Comparison of ENCODE assay signal across 32 cellular contexts in the genomic region with DNA sequence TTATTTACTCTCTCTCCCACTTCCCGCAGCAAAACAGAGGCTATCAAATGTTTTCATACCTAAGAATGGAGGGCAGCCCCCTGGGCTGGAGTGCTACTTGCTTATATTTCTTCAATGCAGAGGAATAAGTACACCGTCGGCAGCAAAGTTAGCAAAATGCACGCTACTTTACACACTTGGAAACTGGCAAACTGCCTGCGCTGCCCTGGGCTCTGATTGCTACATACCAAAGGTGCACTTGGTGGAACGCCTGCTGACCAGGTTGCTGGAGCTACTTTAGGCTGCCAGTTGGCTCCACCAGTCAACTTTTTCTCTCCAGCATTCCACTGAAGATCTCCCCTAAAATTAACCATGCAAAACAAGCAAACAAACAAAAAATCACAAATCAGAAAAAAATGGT.
"Had no signal": no experiment of that assay in that cellular context is flagged by ENCODE, and none has a peak within 500 bp of the region (broad histone marks: within the 10 kb centered on the region; RNA-seq: fewer than 3 reads in every experiment).

No MANE protein-coding gene starts in this region.

- H3K4me2 ChIP-seq: KMS-11, SK-N-SH had no signal

- H3K36me3 Mint-ChIP-seq: activated naive CD8-positive, alpha-beta T cell treated with anti-CD3 and anti-CD28 coated beads, Interleukin-2, amount 10 ng/mL, durations not matched to agents 7 days and 5 days had no signal

- H3K9ac ChIP-seq: KMS-11, SK-N-SH had no signal

- H3K27me3 ChIP-seq: adrenal gland, MG63, Peyer's patch, SJCRH30 had no signal

- H3K4me1 Mint-ChIP-seq: activated CD4-positive, alpha-beta T cell treated with anti-CD3 and anti-CD28 coated beads for 36 hours had no signal

- ATAC-seq: activated CD4-positive, alpha-beta T cell treated with anti-CD3 and anti-CD28 coated beads for 36 hours; activated CD8-positive, alpha-beta T cell treated with anti-CD3 and anti-CD28 coated beads for 36 hours; activated T-cell treated with anti-CD3 and anti-CD28 coated beads, Interleukin-2, amount 50 U/mL, for 72 hours had no signal

- H3K4me1 ChIP-seq: adrenal gland, Peyer's patch, SJCRH30 had no signal

- H3K9me3 Mint-ChIP-seq: activated CD8-positive, alpha-beta T cell treated with anti-CD3 and anti-CD28 coated beads for 36 hours; activated T-helper 2 cell treated with anti-CD3 and anti-CD28 coated beads, Interferon-gamma antibody, Interleukin-2, Interleukin-4, amounts not matched to agents 10 μg/mL and 5 μg/mL and 100 μg/mL, durations not matched to agents 14 hours and 24 hours and 36 hours had no signal

- H3K27ac Mint-ChIP-seq: activated CD4-positive, alpha-beta T cell treated with anti-CD3 and anti-CD28 coated beads for 36 hours; activated CD8-positive, alpha-beta T cell treated with anti-CD3 and anti-CD28 coated beads for 36 hours; activated naive CD8-positive, alpha-beta T cell treated with anti-CD3 and anti-CD28 coated beads, Interleukin-2, amount 10 ng/mL, durations not matched to agents 7 days and 5 days; activated T-cell treated with anti-CD3 and anti-CD28 coated beads, Interleukin-2, amount 50 U/mL, for 72 hours; activated T-helper 2 cell treated with anti-CD3 and anti-CD28 coated beads, Interferon-gamma antibody, Interleukin-2, Interleukin-4, amounts not matched to agents 10 μg/mL and 5 μg/mL and 100 μg/mL, durations not matched to agents 14 hours and 24 hours and 36 hours had no signal

- H3K4me3 ChIP-seq: adrenal gland, MG63, Peyer's patch, SJCRH30 had no signal

- H3K27me3 Mint-ChIP-seq: activated CD4-positive, alpha-beta T cell treated with anti-CD3 and anti-CD28 coated beads for 36 hours; activated naive CD8-positive, alpha-beta T cell treated with anti-CD3 and anti-CD28 coated beads, Interleukin-2, amount 10 ng/mL, durations not matched to agents 7 days and 5 days had no signal

- H3K36me3 ChIP-seq: adrenal gland, MG63, Peyer's patch, SJCRH30 had no signal

- H3K9me3 ChIP-seq: adrenal gland, MG63, Peyer's patch, SJCRH30, SK-N-SH had no signal

- DNase-seq: activated CD4-positive, alpha-beta T cell treated with anti-CD3 and anti-CD28 coated beads for 36 hours; activated CD4-positive, alpha-beta T cell treated with anti-CD3 and anti-CD28 coated beads, Interleukin-2, amount 50 U/mL, for 1 hour; activated CD8-positive, alpha-beta memory T cell treated with anti-CD3 and anti-CD28 coated beads, Interleukin-2, amount 50 U/mL, for 4 hours; activated CD8-positive, alpha-beta T cell treated with anti-CD3 and anti-CD28 coated beads for 36 hours; activated naive CD4-positive, alpha-beta T cell treated with anti-CD3 and anti-CD28 coated beads, Interleukin-2, amount 50 U/mL, for 16 hours; activated naive CD8-positive, alpha-beta T cell treated with anti-CD3 and anti-CD28 coated beads, Interleukin-2, amount 10 ng/mL, durations not matched to agents 7 days and 5 days; activated T-cell treated with anti-CD3 and anti-CD28 coated beads, Interleukin-2, amount 50 U/mL, for 72 hours; adrenal gland; anterior cingulate cortex; MG63; MV-4-11; NCI-H1092 treated with DMSO at 0.1 percent for 48 hours; NCI-H1417 treated with DMSO at 0.1 percent for 48 hours; NCI-H1694; NCI-H2029; NCI-H2107; NCI-H2171 treated with DMSO at 0.1 percent for 48 hours; NCI-H226; NCI-H510A; NCI-H526 treated with DMSO at 0.1 percent for 48 hours; NCI-H82; NK-92 treated with Interleukin-12 subunit alpha and Interleukin-12 subunit beta, amount 100 ng/mL, for 24 hours; OCI-M1; Peyer's patch; Right ventricle myocardium superior; SJCRH30; SK-N-SH; T-helper 1 cell had no signal

- H3K27ac ChIP-seq: adrenal gland, KMS-11, Peyer's patch, RWPE1, SJCRH30, VCaP had no signal

- H3K4me3 Mint-ChIP-seq: activated CD4-positive, alpha-beta T cell treated with anti-CD3 and anti-CD28 coated beads for 36 hours; activated CD8-positive, alpha-beta T cell treated with anti-CD3 and anti-CD28 coated beads for 36 hours; activated naive CD8-positive, alpha-beta T cell treated with anti-CD3 and anti-CD28 coated beads, Interleukin-2, amount 10 ng/mL, durations not matched to agents 7 days and 5 days; activated T-cell treated with anti-CD3 and anti-CD28 coated beads, Interleukin-2, amount 50 U/mL, for 72 hours had no signal
